Comparison of ENCODE assay signal across 1 cellular context in genomic region chr13:21230516-21230915, GRCh38.
TF ChIP-seq lines count a peak whose summit lies in the region.

No MANE protein-coding gene starts in this region.

TF ChIP-seq in HepG2, 621 proteins besides CTCF, POLR2A, EP300 and RAD21:
- TF ChIP-seq ADNP (CRISPR knock-in tag; IDR thresholded peaks at IDR 0.05) (no peak), ARNTL (CRISPR knock-in tag; IDR thresholded peaks at IDR 0.05) (no peak), SP4 (CRISPR knock-in tag; IDR thresholded peaks at IDR 0.05) (no peak), SYNCRIP (IDR thresholded peaks at IDR 0.05; ENCODE audit: insufficient read depth, low read depth, low read length) (no peak), KLF13 (CRISPR knock-in tag; IDR thresholded peaks at IDR 0.05) (no peak), ZNF225 (CRISPR knock-in tag; IDR thresholded peaks at IDR 0.05) (no peak), FUBP1 (CRISPR knock-in tag; IDR thresholded peaks at IDR 0.05; ENCODE audit: borderline replicate concordance) (no peak), ARID4A (CRISPR knock-in tag; IDR thresholded peaks at IDR 0.05; ENCODE audit: borderline replicate concordance) (no peak), ZNF792 (CRISPR knock-in tag; IDR thresholded peaks at IDR 0.05) (no peak), ZNF883 (CRISPR knock-in tag; IDR thresholded peaks at IDR 0.05; ENCODE audit: not compliant biosample characterization) (no peak), SMARCE1 (IDR thresholded peaks at IDR 0.05; ENCODE audit: borderline replicate concordance) (no peak), TMF1 (CRISPR knock-in tag; IDR thresholded peaks at IDR 0.05; ENCODE audit: low read depth) (no peak), ATF7-NPFF (CRISPR knock-in tag; IDR thresholded peaks at IDR 0.05; ENCODE audit: low read depth) (no peak)
